Comparison of ENCODE assay signal across 1 cellular context in genomic region chr1:222880586-222880985, GRCh38.
TF ChIP-seq lines count a peak whose summit lies in the region.

No MANE protein-coding gene starts in this region.

TF ChIP-seq in HCT116, 20 proteins besides CTCF, POLR2A, EP300 and RAD21 (continued from another document):
- TF ChIP-seq ZBTB33 (IDR thresholded peaks at IDR 0.05; ENCODE audit: extremely low read depth, insufficient replicate concordance, low read length) (no peak), YY1 (IDR thresholded peaks at IDR 0.05; ENCODE audit: extremely low read depth, insufficient replicate concordance, low read depth, low read length) (no peak), CBX3 (IDR thresholded peaks at IDR 0.05; ENCODE audit: low read depth) (peak; percentile 89), ZFX (IDR thresholded peaks at IDR 0.05) (no peak)
